In genomic region chr3:172076212-172076611, GRCh38 we compare ENCODE assay signal across 1 cellular context.
TF ChIP-seq lines count a peak whose summit lies in the region.

No MANE protein-coding gene starts in this region.

TF ChIP-seq in GM12878, 131 proteins besides CTCF, POLR2A, EP300 and RAD21:
- TF ChIP-seq ZNF207 (IDR thresholded peaks at IDR 0.05; ENCODE audit: borderline replicate concordance) (no peak), HDGF (IDR thresholded peaks at IDR 0.05) (no peak)
TF ChIP-seq in GM12878: peak in this region for 0.
